Comparison of ENCODE assay signal across 10 cellular contexts in genomic region chr1:109763646-109764415, GRCh38. TPM values are rescaled to one million over a fixed set of nuclear protein-coding genes. Genes with fewer than 3 reads are reported as not detected.
DNase-seq lines count a peak whose midpoint lies in the region; ATAC-seq and TF ChIP-seq lines count a peak whose summit lies in the region.
"Had no signal": no experiment of that assay in that cellular context is flagged by ENCODE, and none has a peak within 500 bp of the region (broad histone marks: within the 10 kb centered on the region; RNA-seq: fewer than 3 reads in every experiment).

EPS8L3 (minus strand) TSS chr1:109763923; CDS start chr1:109761749, 2,174 bp downstream.

- H3K4me3 ChIP-seq in body of pancreas (no peak within 1 kb of the TSS), upper lobe of left lung (no peak within 1 kb of the TSS)

- no peaks in the 10 kb centered on the region for H3K36me3 Mint-ChIP-seq in activated T-cell treated with anti-CD3 and anti-CD28 coated beads, Interleukin-2, amount 50 U/mL, for 24 hours (ENCODE audit: low read depth)
- H3K36me3 Mint-ChIP-seq in activated T-cell treated with anti-CD3 and anti-CD28 coated beads, Interleukin-2, amount 50 U/mL, for 72 hours (ENCODE audit: insufficient read depth in 2 of 2) = no peaks in the 10 kb centered on the region
- H3K36me3 Mint-ChIP-seq in mesothelial cell of epicardium = no peaks in the 10 kb centered on the region

- no peaks in the 10 kb centered on the region for H3K4me1 Mint-ChIP-seq in activated T-cell treated with anti-CD3 and anti-CD28 coated beads, Interleukin-2, amount 50 U/mL, for 24 hours (ENCODE audit: low read depth)
- H3K4me1 Mint-ChIP-seq in activated T-cell treated with anti-CD3 and anti-CD28 coated beads, Interleukin-2, amount 50 U/mL, for 72 hours (ENCODE audit: low read depth) = peaks cover 4% of the 10 kb centered on the region
- peaks cover 10% of the 10 kb centered on the region for H3K4me1 Mint-ChIP-seq in mesothelial cell of epicardium

- no peak for TF ChIP-seq EP300 in upper lobe of left lung (IDR thresholded peaks at IDR 0.05)

- peak in 1 of 3 donors; percentile 10 for TF ChIP-seq POLR2A in body of pancreas (IDR thresholded peaks at IDR 0.05)
- no peak for TF ChIP-seq POLR2A in upper lobe of left lung (IDR thresholded peaks at IDR 0.05)

- H3K9me3 ChIP-seq in body of pancreas = no peaks in the 10 kb centered on the region
- H3K9me3 ChIP-seq in upper lobe of left lung = no peaks in the 10 kb centered on the region

- TF ChIP-seq CTCF in body of pancreas (IDR thresholded peaks at IDR 0.05) (no peak), mesothelial cell of epicardium (IDR thresholded peaks at IDR 0.05; ENCODE audit: unreplicated experiment) (no peak), upper lobe of left lung (IDR thresholded peaks at IDR 0.05) (no peak)

- no peaks in the 10 kb centered on the region for H3K27me3 Mint-ChIP-seq in activated T-cell treated with anti-CD3 and anti-CD28 coated beads, Interleukin-2, amount 50 U/mL, for 24 hours
- no peaks in the 10 kb centered on the region for H3K27me3 Mint-ChIP-seq in activated T-cell treated with anti-CD3 and anti-CD28 coated beads, Interleukin-2, amount 50 U/mL, for 72 hours (ENCODE audit: low read depth)
- H3K27me3 Mint-ChIP-seq in mesothelial cell of epicardium (ENCODE audit: low read depth) = no peaks in the 10 kb centered on the region

- H3K4me3 Mint-ChIP-seq in activated T-cell treated with anti-CD3 and anti-CD28 coated beads, Interleukin-2, amount 50 U/mL, for 24 hours = no peak within 1 kb of the TSS
- H3K4me3 Mint-ChIP-seq in activated T-cell treated with anti-CD3 and anti-CD28 coated beads, Interleukin-2, amount 50 U/mL, for 72 hours = no peak within 1 kb of the TSS
- no peak within 1 kb of the TSS for H3K4me3 Mint-ChIP-seq in mesothelial cell of epicardium

- ATAC-seq in activated T-cell treated with anti-CD3 and anti-CD28 coated beads, Interleukin-2, amount 50 U/mL, for 72 hours (replicated peaks in 1 of 2) = no peak
- ATAC-seq in body of pancreas = no peak
- ATAC-seq in upper lobe of left lung (ENCODE audit: low FRiP score in 2 of 2) = no peak
- no peak for ATAC-seq in GM18909 (IDR thresholded peaks at IDR 0.05; ENCODE audit: poor library complexity, unreplicated experiment)

- H3K9me3 Mint-ChIP-seq in activated T-cell treated with anti-CD3 and anti-CD28 coated beads, Interleukin-2, amount 50 U/mL, for 24 hours = no peaks in the 10 kb centered on the region
- H3K9me3 Mint-ChIP-seq in activated T-cell treated with anti-CD3 and anti-CD28 coated beads, Interleukin-2, amount 50 U/mL, for 72 hours = no peaks in the 10 kb centered on the region
- H3K9me3 Mint-ChIP-seq in mesothelial cell of epicardium = no peaks in the 10 kb centered on the region

- WGBS in body of pancreas, 2 donors = 77 to 78% methylated on average over 5 to 11 of the region's 11 CpGs
- 60 to 93% methylated on average over 3 to 11 of the region's 11 CpGs for WGBS in upper lobe of left lung, 2 donors

- H3K27me3 ChIP-seq in body of pancreas (no peaks in the 10 kb centered on the region), upper lobe of left lung (no peaks in the 10 kb centered on the region)

- no peak within 1 kb of the TSS for H3K27ac Mint-ChIP-seq in activated T-cell treated with anti-CD3 and anti-CD28 coated beads, Interleukin-2, amount 50 U/mL, for 24 hours
- no peak within 1 kb of the TSS for H3K27ac Mint-ChIP-seq in activated T-cell treated with anti-CD3 and anti-CD28 coated beads, Interleukin-2, amount 50 U/mL, for 72 hours
- H3K27ac Mint-ChIP-seq in mesothelial cell of epicardium = peak within 1 kb of the TSS; percentile 43

- peaks cover 5% of the 10 kb centered on the region for H3K4me1 ChIP-seq in body of pancreas
- peaks cover 6 to 9% (median 9%) of the 10 kb centered on the region in 4 donors for H3K4me1 ChIP-seq in upper lobe of left lung

- peak; percentile 19 for DNase-seq in activated T-cell treated with anti-CD3 and anti-CD28 coated beads, Interleukin-2, amount 50 U/mL, for 24 hours
- no peak for DNase-seq in activated T-cell treated with anti-CD3 and anti-CD28 coated beads, Interleukin-2, amount 50 U/mL, for 72 hours
- DNase-seq in body of pancreas (peak; percentile 3 to 19 (median 9)), mesothelial cell of epicardium (ENCODE audit: low spot score in 2 of 2, unreplicated experiment in 2 of 2) (peak; percentile 10 to 34), upper lobe of left lung (peak in 1 of 2 donors; percentile 14), C1 segment of cervical spinal cord (lab: John Stamatoyannopoulos, UW) (no peak), NCI-H69 (lab: John Stamatoyannopoulos, UW) (no peak)
- DNase-seq: NCI-H510A had no signal

- intact Hi-C loops in body of pancreas (cut with DNase I) = no loop called here

- H3K27ac ChIP-seq in body of pancreas = no peak within 1 kb of the TSS
- peak within 1 kb of the TSS; percentile 22 to 64 (median 33) for H3K27ac ChIP-seq in upper lobe of left lung

- H3K36me3 ChIP-seq in body of pancreas (replicated peaks in 1 of 2; ENCODE audit: insufficient read depth in 1 of 2, low read depth in 2 of 2) (no peaks in the 10 kb centered on the region), upper lobe of left lung (no peaks in the 10 kb centered on the region)

RNA-seq across cellular contexts. Expression of gene EPS8L3, which starts in this region (rescaled TPM):
- total RNA-seq in activated T-cell treated with anti-CD3 and anti-CD28 coated beads, Interleukin-2, amount 50 U/mL, for 72 hours = not detected
- total RNA-seq in body of pancreas (1 to 10 TPM in 1 of 2 donors, not detected in 1; 4.2 TPM), mesothelial cell of epicardium (0.13 to 0.34 TPM in 2 of 3 replicates, not detected in the other), upper lobe of left lung (under 1 TPM in 1 of 6 donors, not detected in 5; 0.20 TPM)
- total RNA-seq: LHCN-M2 had no signal

Comparison
In these comparisons a context has a peak if more than half of its experiments do, and no peak if none do; other contexts are left out.
1. DNase-seq: peak in activated T-cell treated with anti-CD3 and anti-CD28 coated beads, Interleukin-2, amount 50 U/mL, for 24 hours (single experiment) and body of pancreas (4 of 4); none in activated T-cell treated with anti-CD3 and anti-CD28 coated beads, Interleukin-2, amount 50 U/mL, for 72 hours (0 of 2), C1 segment of cervical spinal cord (0 of 14) and NCI-H69 (single experiment).
2. Peak in DNase-seq in mesothelial cell of epicardium; RNA of the gene not detected or under 1 TPM.
3. H3K27ac ChIP-seq: peak in upper lobe of left lung (4 of 4); none in body of pancreas (0 of 4).